ENCODE assay signal across 11 cellular contexts in genomic region chr13:92312823-92313222, GRCh38.
"Had no signal": no experiment of that assay in that cellular context is flagged by ENCODE, and none has a peak within 500 bp of the region (broad histone marks: within the 10 kb centered on the region; RNA-seq: fewer than 3 reads in every experiment).

No MANE protein-coding gene starts in this region.

- H3K4me1 ChIP-seq: HAP-1 had no signal

- FAIRE-seq: H1, H54 had no signal

- H3K4me3 ChIP-seq: GM23248, GM23338, HAP-1 had no signal

- H3K9me3 ChIP-seq: HAP-1 had no signal

- H3K4me1 Mint-ChIP-seq: GM23338, H9 had no signal

- DNase-seq: GM23248, GOT3, H7, H9, HCEC 1CT, HFFc6 had no signal

- H3K27ac Mint-ChIP-seq: GM23338, H9, HFFc6 had no signal

- H3K4me3 Mint-ChIP-seq: GM23338, H9, HFFc6 had no signal

- H3K9ac ChIP-seq: GM23248 had no signal

- H2AFZ ChIP-seq: GM23248, GM23338 had no signal

- H3K9me3 Mint-ChIP-seq: GM23338, H9 had no signal

- H3K27ac ChIP-seq: GM23248 had no signal

- ATAC-seq: GM23338, HCT116 had no signal

- H3K4me2 ChIP-seq: GM23338 had no signal

- H3K36me3 ChIP-seq: HAP-1 had no signal
